Comparison of ENCODE assay signal across 27 cellular contexts in the genomic region with DNA sequence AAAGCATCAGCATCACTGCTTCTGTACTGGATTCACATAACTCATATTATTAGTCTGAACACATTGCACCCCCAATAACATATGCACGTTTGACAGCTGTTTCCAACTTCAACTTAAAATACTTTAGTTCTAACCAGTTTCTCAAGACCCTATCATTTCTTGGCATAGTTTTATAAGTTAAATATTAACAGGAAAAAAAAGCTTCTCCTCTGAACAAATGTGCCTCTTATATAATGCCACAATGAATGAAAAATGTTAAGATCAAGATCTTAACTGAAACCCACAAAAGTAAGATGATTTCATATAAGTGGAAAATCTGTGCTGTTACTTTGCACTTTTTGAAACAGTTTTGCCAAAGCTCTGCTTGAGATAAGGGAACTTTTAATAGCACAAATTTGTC.
"Had no signal": no experiment of that assay in that cellular context is flagged by ENCODE, and none has a peak within 500 bp of the region (broad histone marks: within the 10 kb centered on the region; RNA-seq: fewer than 3 reads in every experiment).

No MANE protein-coding gene starts in this region.

- H3K36me3 Mint-ChIP-seq: stimulated activated effector memory CD8-positive, alpha-beta T cell treated with anti-CD3 and anti-CD28 coated beads, Interleukin-12 subunit alpha, Interleukin-12 subunit beta, amount 100 ng/mL, for 72 hours; type B pancreatic cell had no signal

- H3K4me3 Mint-ChIP-seq: nephron; stimulated activated effector memory CD8-positive, alpha-beta T cell treated with anti-CD3 and anti-CD28 coated beads, Interleukin-12 subunit alpha, Interleukin-12 subunit beta, amount 100 ng/mL, for 72 hours; type B pancreatic cell had no signal

- H3K9ac ChIP-seq: parathyroid adenoma had no signal

- H3K27me3 ChIP-seq: dorsolateral prefrontal cortex, gastroesophageal sphincter, hepatocyte, right atrium auricular region, suprapubic skin, thyroid gland, uterus had no signal

- ATAC-seq: esophagus mucosa; gastroesophageal sphincter; left cardiac atrium; left ventricle myocardium superior; psoas muscle; stimulated activated effector memory CD8-positive, alpha-beta T cell treated with anti-CD3 and anti-CD28 coated beads, Interleukin-12 subunit alpha, Interleukin-12 subunit beta, amount 100 ng/mL, for 72 hours; stimulated activated naive CD8-positive, alpha-beta T cell treated with anti-CD3 and anti-CD28 coated beads, Interleukin-15, Interleukin-2, amounts not matched to agents 100 U/mL and 50 U/mL, for 24 hours had no signal

- H3K4me2 ChIP-seq: hepatocyte had no signal

- H3K27ac Mint-ChIP-seq: nephron; stimulated activated effector memory CD8-positive, alpha-beta T cell treated with anti-CD3 and anti-CD28 coated beads, Interleukin-12 subunit alpha, Interleukin-12 subunit beta, amount 100 ng/mL, for 72 hours; type B pancreatic cell had no signal

- H3K27ac ChIP-seq: coronary artery, dorsolateral prefrontal cortex, gastroesophageal sphincter, hepatocyte, parathyroid adenoma, psoas muscle, right atrium auricular region, suprapubic skin, thyroid gland, uterus had no signal

- H3K4me1 Mint-ChIP-seq: nephron; stimulated activated effector memory CD8-positive, alpha-beta T cell treated with anti-CD3 and anti-CD28 coated beads, Interleukin-12 subunit alpha, Interleukin-12 subunit beta, amount 100 ng/mL, for 72 hours had no signal

- DNase-seq: dorsolateral prefrontal cortex; effector CD8-positive, alpha-beta T cell; foreskin fibroblast; head of caudate nucleus; kidney; left cardiac atrium; left ventricle myocardium superior; mesenchymal stem cell; midbrain; occipital lobe; psoas muscle; stimulated activated CD4-positive, alpha-beta T cell treated with anti-CD3 and anti-CD28 coated beads, Interleukin-4, amount 100 ng/mL, for 1 hour; stimulated activated CD8-positive, alpha-beta memory T cell treated with anti-CD3 and anti-CD28 coated beads, Interleukin-4, amount 100 ng/mL, for 48 hours; stimulated activated naive CD8-positive, alpha-beta T cell treated with anti-CD3 and anti-CD28 coated beads, Interleukin-15, Interleukin-2, amounts not matched to agents 100 U/mL and 50 U/mL, for 24 hours; thyroid gland; uterus had no signal

- H3K9me3 ChIP-seq: gastroesophageal sphincter, psoas muscle, right atrium auricular region, suprapubic skin, thyroid gland, uterus had no signal

- H2AFZ ChIP-seq: hepatocyte, parathyroid adenoma had no signal

- H3K36me3 ChIP-seq: gastroesophageal sphincter, right atrium auricular region, suprapubic skin, thyroid gland, uterus had no signal

- H3K4me1 ChIP-seq: gastroesophageal sphincter, parathyroid adenoma, psoas muscle, right atrium auricular region, suprapubic skin, thyroid gland, uterus had no signal

- H3K79me2 ChIP-seq: hepatocyte, parathyroid adenoma had no signal

- H3K27me3 Mint-ChIP-seq: type B pancreatic cell had no signal

- H3K4me3 ChIP-seq: coronary artery, dorsolateral prefrontal cortex, gastroesophageal sphincter, hepatocyte, lung, psoas muscle, right atrium auricular region, suprapubic skin, thyroid gland, uterus had no signal
